Comparison of ENCODE assay signal across 27 cellular contexts in genomic region chr2:114038710-114039109, GRCh38.
"Had no signal": no experiment of that assay in that cellular context is flagged by ENCODE, and none has a peak within 500 bp of the region (broad histone marks: within the 10 kb centered on the region; RNA-seq: fewer than 3 reads in every experiment).

No MANE protein-coding gene starts in this region.

- H3K4me1 Mint-ChIP-seq: mesothelial cell of epicardium had no signal

- ATAC-seq: effector memory CD8-positive, alpha-beta T cell; esophagus mucosa; gastrocnemius medialis; heart right ventricle; left cardiac atrium; left lung; left ventricle myocardium superior; lower lobe of right lung; mucosa of descending colon had no signal

- H3K4me3 Mint-ChIP-seq: dendritic cell treated with granulocyte-macrophage colony-stimulating factor and Interleukin-4, amounts not matched to agents 40 ng/mL and 50 ng/mL, for 4 days; effector memory CD8-positive, alpha-beta T cell; endodermal cell; mesothelial cell of epicardium had no signal

- H3K36me3 Mint-ChIP-seq: mesothelial cell of epicardium had no signal

- H3K36me3 ChIP-seq: colonic mucosa, esophagus squamous epithelium, gastrocnemius medialis, heart right ventricle, left lung, lower lobe of right lung had no signal

- H3K27me3 ChIP-seq: colonic mucosa, esophagus squamous epithelium, gastrocnemius medialis, left lung had no signal

- H3K9me3 Mint-ChIP-seq: dendritic cell treated with granulocyte-macrophage colony-stimulating factor and Interleukin-4, amounts not matched to agents 40 ng/mL and 50 ng/mL, for 4 days; effector memory CD8-positive, alpha-beta T cell had no signal

- H3K9me3 ChIP-seq: colonic mucosa, esophagus squamous epithelium, gastrocnemius medialis, left lung, lower lobe of right lung, mucosa of descending colon had no signal

- DNase-seq: colonic mucosa; cortex of kidney; effector CD8-positive, alpha-beta T cell; effector memory CD8-positive, alpha-beta T cell; endodermal cell; erythroblast; esophagus squamous epithelium; foreskin fibroblast; foreskin melanocyte; gastrocnemius medialis; glutamatergic neuron; head of caudate nucleus; heart right ventricle; hippocampal formation; left cardiac atrium; left lung; left ventricle myocardium superior; lower lobe of right lung; mesenchymal stem cell; mucosa of descending colon had no signal

- H3K27ac Mint-ChIP-seq: dendritic cell treated with granulocyte-macrophage colony-stimulating factor and Interleukin-4, amounts not matched to agents 40 ng/mL and 50 ng/mL, for 4 days; effector memory CD8-positive, alpha-beta T cell; endodermal cell; mesothelial cell of epicardium had no signal

- H3K27ac ChIP-seq: colonic mucosa, epithelial cell of prostate, esophagus squamous epithelium, gastrocnemius medialis, heart right ventricle, left lung, lower lobe of right lung had no signal

- H3K4me1 ChIP-seq: colonic mucosa, esophagus squamous epithelium, gastrocnemius medialis, heart right ventricle, left lung, lower lobe of right lung had no signal

- H3K4me3 ChIP-seq: colonic mucosa, esophagus squamous epithelium, gastrocnemius medialis, heart right ventricle, left lung, lower lobe of right lung, mucosa of descending colon had no signal

- FAIRE-seq: endometrium, islet of Langerhans, keratinocyte had no signal
